Comparison of ENCODE assay signal across 8 cellular contexts in genomic region chr13:112885782-112886268, GRCh38.
DNase-seq lines count a peak whose midpoint lies in the region; ATAC-seq and TF ChIP-seq lines count a peak whose summit lies in the region.

No MANE protein-coding gene starts in this region.

- H3K4me1 ChIP-seq in BE2C (peaks cover 4% of the 10 kb centered on the region), iPS-20b (ENCODE audit: insufficient read depth, low read length) (peaks cover 1% of the 10 kb centered on the region; the same call in 1 of the 2 replicates), stomach (peaks cover 8 to 13% (median 10%) of the 10 kb centered on the region in 4 donors), HAP-1 (no peaks in the 10 kb centered on the region)

- CTCF ChIA-PET in activated CD8-positive, alpha-beta T cell treated with anti-CD3 and anti-CD28 coated beads, Interleukin-2, amount 10 ng/mL, durations not matched to agents 7 days and 5 days (lab: Charles Lee): interaction anchor here (0.7 kb wide), 1 partner anchor 245 kb away, joined by 4 read pairs; no protein-coding TSS in a partner anchor

- no peak overlapping the region for H3K9ac ChIP-seq in iPS-20b (ENCODE audit: low read depth, low read length)

- no peaks in the 10 kb centered on the region for H3K36me3 ChIP-seq in BE2C
- H3K36me3 ChIP-seq in iPS-20b (ENCODE audit: insufficient read depth, low read depth, low read length): peaks cover 1% of the 10 kb centered on the region; the same call in 1 of the 2 replicates
- peaks cover 3 to 30% (median 29%) of the 10 kb centered on the region in 4 donors for H3K36me3 ChIP-seq in stomach
- 0 out of 2 replicates have a peak, but pooled peaks cover 3% of the 10 kb centered on the region for H3K36me3 ChIP-seq in HAP-1 (replicated peaks)

- in situ Hi-C loops in HAP-1 (cut with MboI; ENCODE audit: low sequenced_read_pairs): no loop called here

- no peaks in the 10 kb centered on the region for H3K27me3 Mint-ChIP-seq in activated CD8-positive, alpha-beta T cell treated with anti-CD3 and anti-CD28 coated beads, Interleukin-2, amount 10 ng/mL, durations not matched to agents 7 days and 5 days (ENCODE audit: low read depth)
- H3K27me3 Mint-ChIP-seq in activated T-helper 1 cell treated with anti-CD3 and anti-CD28 coated beads, Interleukin-12 subunit alpha, Interleukin-12 subunit beta, Interleukin-2, Interleukin-4 antibody, amounts not matched to agents 30 ng/mL and 10 ng/mL and 1 ng/mL, durations not matched to agents 14 hours and 24 hours and 36 hours (ENCODE audit: insufficient read depth): no peaks in the 10 kb centered on the region

- DNase-seq in BE2C: peak; percentile 96
- peak; percentile 73 for DNase-seq in NCI-H1105 (lab: John Stamatoyannopoulos, UW)
- DNase-seq in astrocyte of the hippocampus (ENCODE audit: low read depth, low spot score): peak; percentile 93
- peak; percentile 92 for DNase-seq in stomach
- DNase-seq in HAP-1 (ENCODE audit: low spot score in 2 of 2): no peak
- DNase-seq in activated CD8-positive, alpha-beta T cell treated with anti-CD3 and anti-CD28 coated beads, Interleukin-2, amount 10 ng/mL, durations not matched to agents 7 days and 5 days: no peak
- DNase-seq in activated T-helper 1 cell treated with anti-CD3 and anti-CD28 coated beads, Interleukin-12 subunit alpha, Interleukin-12 subunit beta, Interleukin-2, Interleukin-4 antibody, amounts not matched to agents 30 ng/mL and 10 ng/mL and 1 ng/mL, durations not matched to agents 14 hours and 24 hours and 36 hours (ENCODE audit: low spot score): no peak

- no peaks in the 10 kb centered on the region for H3K9me3 Mint-ChIP-seq in activated CD8-positive, alpha-beta T cell treated with anti-CD3 and anti-CD28 coated beads, Interleukin-2, amount 10 ng/mL, durations not matched to agents 7 days and 5 days (ENCODE audit: insufficient read depth)
- no peaks in the 10 kb centered on the region for H3K9me3 Mint-ChIP-seq in activated T-helper 1 cell treated with anti-CD3 and anti-CD28 coated beads, Interleukin-12 subunit alpha, Interleukin-12 subunit beta, Interleukin-2, Interleukin-4 antibody, amounts not matched to agents 30 ng/mL and 10 ng/mL and 1 ng/mL, durations not matched to agents 14 hours and 24 hours and 36 hours

- WGBS in stomach, 5 donors: 4 to 17% (median 7%) methylated on average over 20 to 25 of the region's 25 CpGs

- TF ChIP-seq POLR2A in stomach (IDR thresholded peaks at IDR 0.05): no peak

- no peak overlapping the region for H3K27ac Mint-ChIP-seq in activated CD8-positive, alpha-beta T cell treated with anti-CD3 and anti-CD28 coated beads, Interleukin-2, amount 10 ng/mL, durations not matched to agents 7 days and 5 days
- no peak overlapping the region for H3K27ac Mint-ChIP-seq in activated T-helper 1 cell treated with anti-CD3 and anti-CD28 coated beads, Interleukin-12 subunit alpha, Interleukin-12 subunit beta, Interleukin-2, Interleukin-4 antibody, amounts not matched to agents 30 ng/mL and 10 ng/mL and 1 ng/mL, durations not matched to agents 14 hours and 24 hours and 36 hours

- ATAC-seq in activated CD8-positive, alpha-beta T cell treated with anti-CD3 and anti-CD28 coated beads, Interleukin-2, amount 10 ng/mL, durations not matched to agents 7 days and 5 days: no peak

- H3K4me1 Mint-ChIP-seq in activated CD8-positive, alpha-beta T cell treated with anti-CD3 and anti-CD28 coated beads, Interleukin-2, amount 10 ng/mL, durations not matched to agents 7 days and 5 days (ENCODE audit: low read depth): no peaks in the 10 kb centered on the region
- no peaks in the 10 kb centered on the region for H3K4me1 Mint-ChIP-seq in activated T-helper 1 cell treated with anti-CD3 and anti-CD28 coated beads, Interleukin-12 subunit alpha, Interleukin-12 subunit beta, Interleukin-2, Interleukin-4 antibody, amounts not matched to agents 30 ng/mL and 10 ng/mL and 1 ng/mL, durations not matched to agents 14 hours and 24 hours and 36 hours (ENCODE audit: low read depth)

- TF ChIP-seq CTCF in BE2C (IDR thresholded peaks at IDR 0.05; ENCODE audit: low read depth, low read length) (peak; percentile 23; the same call in 1 of the 2 replicates), stomach (IDR thresholded peaks at IDR 0.05) (no peak)

- no peak overlapping the region for H3K4me3 Mint-ChIP-seq in activated CD8-positive, alpha-beta T cell treated with anti-CD3 and anti-CD28 coated beads, Interleukin-2, amount 10 ng/mL, durations not matched to agents 7 days and 5 days
- no peak overlapping the region for H3K4me3 Mint-ChIP-seq in activated T-helper 1 cell treated with anti-CD3 and anti-CD28 coated beads, Interleukin-12 subunit alpha, Interleukin-12 subunit beta, Interleukin-2, Interleukin-4 antibody, amounts not matched to agents 30 ng/mL and 10 ng/mL and 1 ng/mL, durations not matched to agents 14 hours and 24 hours and 36 hours

- H3K36me3 Mint-ChIP-seq in activated CD8-positive, alpha-beta T cell treated with anti-CD3 and anti-CD28 coated beads, Interleukin-2, amount 10 ng/mL, durations not matched to agents 7 days and 5 days (ENCODE audit: low read depth): no peaks in the 10 kb centered on the region
- H3K36me3 Mint-ChIP-seq in activated T-helper 1 cell treated with anti-CD3 and anti-CD28 coated beads, Interleukin-12 subunit alpha, Interleukin-12 subunit beta, Interleukin-2, Interleukin-4 antibody, amounts not matched to agents 30 ng/mL and 10 ng/mL and 1 ng/mL, durations not matched to agents 14 hours and 24 hours and 36 hours (ENCODE audit: low read depth): peaks cover 6% of the 10 kb centered on the region

- H3K4me3 ChIP-seq in BE2C (ENCODE audit: low read depth, low read length) (peak overlapping the region; percentile 48), iPS-20b (ENCODE audit: low read length) (peak overlapping the region; percentile 59; the same call in 1 of the 2 replicates), stomach (peak overlapping the region in 2 of 4 donors; percentile 14 to 32), HAP-1 (no peak overlapping the region)

- H3K9me3 ChIP-seq in BE2C (no peaks in the 10 kb centered on the region), iPS-20b (ENCODE audit: insufficient read depth, low read depth, low read length) (no peaks in the 10 kb centered on the region), stomach (no peaks in the 10 kb centered on the region), HAP-1 (no peaks in the 10 kb centered on the region)

- POLR2A ChIA-PET in activated CD8-positive, alpha-beta T cell treated with anti-CD3 and anti-CD28 coated beads, Interleukin-2, amount 10 ng/mL, durations not matched to agents 7 days and 5 days (lab: Charles Lee): no interaction called here

- no peak for TF ChIP-seq EP300 in stomach (IDR thresholded peaks at IDR 0.05)

- H3K27me3 ChIP-seq in BE2C (no peaks in the 10 kb centered on the region), iPS-20b (ENCODE audit: insufficient read depth, low read length) (peaks cover 26% of the 10 kb centered on the region), stomach (peaks cover 0 to 4% (median 0%) of the 10 kb centered on the region in 3 donors), HAP-1 (ENCODE audit: low read depth) (no peaks in the 10 kb centered on the region)

- intact Hi-C loops in stomach (cut with DNase I; ENCODE audit: low total_unique reads): no loop called here
- intact Hi-C loops in activated T-helper 1 cell treated with anti-CD3 and anti-CD28 coated beads, Interleukin-12 subunit alpha, Interleukin-12 subunit beta, Interleukin-2, Interleukin-4 antibody, amounts not matched to agents 30 ng/mL and 10 ng/mL and 1 ng/mL, durations not matched to agents 14 hours and 24 hours and 36 hours (cut with micrococcal nuclease): no loop called here

- no peak overlapping the region for H3K27ac ChIP-seq in iPS-20b (ENCODE audit: low read length)
- peak overlapping the region; percentile 36 to 72 (median 65) for H3K27ac ChIP-seq in stomach

Comparison
In these comparisons a context has a peak if more than half of its experiments do, and no peak if none do; other contexts are left out.
1. DNase-seq: peak in BE2C (single experiment), NCI-H1105 (single experiment), astrocyte of the hippocampus (single experiment) and stomach (single experiment); none in HAP-1 (0 of 2), activated CD8-positive, alpha-beta T cell treated with anti-CD3 and anti-CD28 coated beads, Interleukin-2, amount 10 ng/mL, durations not matched to agents 7 days and 5 days (single experiment) and activated T-helper 1 cell treated with anti-CD3 and anti-CD28 coated beads, Interleukin-12 subunit alpha, Interleukin-12 subunit beta, Interleukin-2, Interleukin-4 antibody, amounts not matched to agents 30 ng/mL and 10 ng/mL and 1 ng/mL, durations not matched to agents 14 hours and 24 hours and 36 hours (single experiment).